Comparison of ENCODE assay signal across 18 cellular contexts in genomic region chr19:5612891-5613290, GRCh38.
"Had no signal": no experiment of that assay in that cellular context is flagged by ENCODE, and none has a peak within 500 bp of the region (broad histone marks: within the 10 kb centered on the region; RNA-seq: fewer than 3 reads in every experiment).

No MANE protein-coding gene starts in this region.

- H3K4me3 Mint-ChIP-seq: activated CD4-positive, alpha-beta T cell treated with anti-CD3 and anti-CD28 coated beads, Interleukin-2, amount 10 ng/mL, durations not matched to agents 24 days and 14 days; activated CD8-positive, alpha-beta T cell treated with anti-CD3 and anti-CD28 coated beads, Interleukin-2, amount 10 ng/mL, durations not matched to agents 7 days and 5 days; activated naive CD8-positive, alpha-beta T cell; naive thymus-derived CD8-positive, alpha-beta T cell; stimulated activated naive CD8-positive, alpha-beta T cell treated with anti-CD3 and anti-CD28 coated beads, Interleukin-15, Interleukin-2, amounts not matched to agents 100 ng/mL and 50 ng/mL, for 24 hours; T-helper 1 cell treated with Interleukin-12 subunit alpha and Interleukin-12 subunit beta and Interleukin-4 antibody, amounts not matched to agents 30 μg/mL and 1 μg/mL, for 36 hours had no signal

- H3K4me3 ChIP-seq: gastroesophageal sphincter, lung, ovary, prostate gland, transverse colon had no signal

- H3K9me3 Mint-ChIP-seq: activated CD4-positive, alpha-beta T cell treated with anti-CD3 and anti-CD28 coated beads, Interleukin-2, amount 10 ng/mL, durations not matched to agents 24 days and 14 days; naive thymus-derived CD8-positive, alpha-beta T cell; stimulated activated naive CD8-positive, alpha-beta T cell treated with anti-CD3 and anti-CD28 coated beads, Interleukin-15, Interleukin-2, amounts not matched to agents 100 ng/mL and 50 ng/mL, for 24 hours; T-helper 1 cell treated with Interleukin-12 subunit alpha and Interleukin-12 subunit beta and Interleukin-4 antibody, amounts not matched to agents 30 μg/mL and 1 μg/mL, for 36 hours had no signal

- H3K27ac ChIP-seq: epithelial cell of prostate, gastroesophageal sphincter, ovary, prostate gland, transverse colon had no signal

- DNase-seq: activated CD4-positive, alpha-beta T cell treated with anti-CD3 and anti-CD28 coated beads, Interleukin-2, amount 10 ng/mL, durations not matched to agents 24 days and 14 days; activated CD4-positive, CD25-positive, alpha-beta regulatory T cell; activated CD8-positive, alpha-beta T cell treated with anti-CD3 and anti-CD28 coated beads, Interleukin-2, amount 10 ng/mL, durations not matched to agents 7 days and 5 days; amniotic stem cell; head of caudate nucleus; naive thymus-derived CD8-positive, alpha-beta T cell; stimulated activated CD4-positive, alpha-beta T cell treated with anti-CD3 and anti-CD28 coated beads, Interleukin-4, amount 100 ng/mL, for 24 hours; transverse colon had no signal

- H3K4me1 ChIP-seq: prostate gland, transverse colon had no signal

- H3K9me3 ChIP-seq: gastroesophageal sphincter, ovary, prostate gland, transverse colon had no signal

- H3K27me3 ChIP-seq: gastroesophageal sphincter, ovary, transverse colon had no signal

- H3K36me3 ChIP-seq: ovary had no signal

- ATAC-seq: activated CD8-positive, alpha-beta T cell treated with anti-CD3 and anti-CD28 coated beads, Interleukin-2, amount 10 ng/mL, durations not matched to agents 7 days and 5 days; gastroesophageal sphincter; naive thymus-derived CD8-positive, alpha-beta T cell had no signal

- H3K27me3 Mint-ChIP-seq: activated CD4-positive, alpha-beta T cell treated with anti-CD3 and anti-CD28 coated beads, Interleukin-2, amount 10 ng/mL, durations not matched to agents 24 days and 14 days; activated naive CD8-positive, alpha-beta T cell; naive thymus-derived CD8-positive, alpha-beta T cell; stimulated activated naive CD8-positive, alpha-beta T cell treated with anti-CD3 and anti-CD28 coated beads, Interleukin-15, Interleukin-2, amounts not matched to agents 100 ng/mL and 50 ng/mL, for 24 hours had no signal

- H3K27ac Mint-ChIP-seq: activated CD4-positive, alpha-beta T cell treated with anti-CD3 and anti-CD28 coated beads, Interleukin-2, amount 10 ng/mL, durations not matched to agents 24 days and 14 days; activated CD8-positive, alpha-beta T cell treated with anti-CD3 and anti-CD28 coated beads, Interleukin-2, amount 10 ng/mL, durations not matched to agents 7 days and 5 days; activated naive CD8-positive, alpha-beta T cell; stimulated activated naive CD8-positive, alpha-beta T cell treated with anti-CD3 and anti-CD28 coated beads, Interleukin-15, Interleukin-2, amounts not matched to agents 100 ng/mL and 50 ng/mL, for 24 hours; T-helper 1 cell treated with Interleukin-12 subunit alpha and Interleukin-12 subunit beta and Interleukin-4 antibody, amounts not matched to agents 30 μg/mL and 1 μg/mL, for 36 hours had no signal

- FAIRE-seq: keratinocyte, urothelium cell line had no signal
